Comparison of ENCODE assay signal across 21 cellular contexts in the genomic region with DNA sequence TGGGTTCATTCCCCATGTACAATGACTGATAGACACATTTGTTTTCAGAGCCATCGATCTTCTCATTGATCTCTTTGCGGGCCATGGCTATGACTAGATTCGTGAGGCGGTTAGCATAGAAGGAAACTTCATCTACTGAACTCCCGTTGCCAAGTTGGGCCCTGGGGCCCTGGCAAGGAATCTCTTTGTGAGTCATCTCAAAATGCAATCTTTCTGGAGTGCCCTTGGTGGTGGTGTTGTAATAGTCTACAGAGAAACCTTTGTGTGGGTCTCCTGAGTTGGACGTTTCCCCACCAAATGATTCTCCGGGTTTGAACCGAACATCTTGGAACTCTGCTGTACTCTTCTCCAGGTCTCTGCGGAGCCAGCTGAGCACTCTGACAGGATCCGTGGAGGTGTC. TPM values are rescaled to one million over a fixed set of nuclear protein-coding genes. Genes with fewer than 3 reads are reported as not detected.
DNase-seq lines count a peak whose midpoint lies in the region; ATAC-seq, FAIRE-seq and TF ChIP-seq lines count a peak whose summit lies in the region.
"Had no signal": no experiment of that assay in that cellular context is flagged by ENCODE, and none has a peak within 500 bp of the region (broad histone marks: within the 10 kb centered on the region; RNA-seq: fewer than 3 reads in every experiment).

No MANE protein-coding gene starts in this region.

- no peak for TF ChIP-seq POLR2A in HepG2 (IDR thresholded peaks at IDR 0.05; ENCODE audit: insufficient read depth in 1 of 2, low read depth in 2 of 2, low read length in 2 of 2)

- H3K9me3 ChIP-seq in trophoblast cell (ENCODE audit: insufficient read depth, low read depth, low read length) (no peaks in the 10 kb centered on the region), SJCRH30 (replicated peaks) (no peaks in the 10 kb centered on the region), HepG2 (ENCODE audit: low read length) (no peaks in the 10 kb centered on the region)
- H3K9me3 ChIP-seq: BLaER1 treated with 17β-estradiol and CSF1 and Interleukin-3, amounts not matched to agents 10 nM and 100 nM; HAP-1 had no signal

- H3K27ac ChIP-seq in trophoblast cell (ENCODE audit: low read depth, low read length) (no peak overlapping the region), SJCRH30 (no peak overlapping the region), HepG2 (ENCODE audit: extremely low read length, insufficient read depth, low read length) (no peak overlapping the region)
- H3K27ac ChIP-seq: BLaER1 treated with 17β-estradiol and CSF1 and Interleukin-3, amounts not matched to agents 10 nM and 100 nM had no signal

- no peak overlapping the region for H3K4me2 ChIP-seq in trophoblast cell (ENCODE audit: low read length)
- H3K4me2 ChIP-seq in HepG2 (ENCODE audit: low read depth, low read length), result no peak overlapping the region
- H3K4me2 ChIP-seq: BLaER1 treated with 17β-estradiol and CSF1 and Interleukin-3, amounts not matched to agents 10 nM and 100 nM had no signal

- no peak for FAIRE-seq in HepG2 (lab: Jason Lieb, UNC)
- FAIRE-seq: GM12878, H1 had no signal

- H2AK5ac ChIP-seq in trophoblast cell (ENCODE audit: low read length), result no peak overlapping the region

- H3K4me1 ChIP-seq in trophoblast cell (ENCODE audit: control insufficient read depth in 1 of 2, insufficient read depth in 2 of 2, low read length in 2 of 2) (no peaks in the 10 kb centered on the region), SJCRH30 (no peaks in the 10 kb centered on the region), HepG2 (ENCODE audit: insufficient read depth, low read length) (no peaks in the 10 kb centered on the region)
- H3K4me1 ChIP-seq: BLaER1 treated with 17β-estradiol and CSF1 and Interleukin-3, amounts not matched to agents 10 nM and 100 nM; HAP-1 had no signal

- DNase-seq in HT1080 (ENCODE audit: low read depth) (peak; percentile 40), RPMI7951 (ENCODE audit: low read depth) (peak; percentile 54), endothelial cell (ENCODE audit: low spot score) (no peak), trophoblast cell (peak; percentile 12 to 60), SJCRH30 (no peak), HepG2 (ENCODE audit: low spot score) (no peak), H4 (ENCODE audit: low spot score) (no peak)
- DNase-seq: 8988T; CD8-positive, alpha-beta T cell; COR-L47; DMS 273 treated with DMSO at 0.1 percent for 48 hours; DMS53; DND-41; EL; IMR-90 had no signal

- H3K79me1 ChIP-seq in trophoblast cell (ENCODE audit: low read length), result no peaks in the 10 kb centered on the region

- H3K79me2 ChIP-seq in trophoblast cell (ENCODE audit: control insufficient read depth, insufficient read depth, low read length, poor library complexity) (no peaks in the 10 kb centered on the region), HepG2 (ENCODE audit: insufficient read depth, low read length) (no peaks in the 10 kb centered on the region)

- POLR2A ChIA-PET in HepG2 (lab: Yijun Ruan, JAX), result no interaction called here

- H3K27ac Mint-ChIP-seq in endothelial cell (ENCODE audit: unreplicated experiment), result no peak overlapping the region
- H3K27ac Mint-ChIP-seq: B cell; CD8-positive, alpha-beta T cell had no signal

- H2BK5ac ChIP-seq in trophoblast cell (ENCODE audit: low read depth, low read length, poor library complexity), result no peak overlapping the region

- no peak overlapping the region for H2AFZ ChIP-seq in trophoblast cell (ENCODE audit: insufficient read depth, low read length, poor library complexity)
- no peak overlapping the region for H2AFZ ChIP-seq in HepG2 (ENCODE audit: low read length)

- H4K20me1 ChIP-seq in HepG2 (ENCODE audit: insufficient read depth, low read length), result no peaks in the 10 kb centered on the region
- H4K20me1 ChIP-seq: BLaER1 treated with 17β-estradiol and CSF1 and Interleukin-3, amounts not matched to agents 10 nM and 100 nM had no signal

- peaks cover 9% of the 10 kb centered on the region for H3K36me3 Mint-ChIP-seq in endothelial cell (ENCODE audit: low read depth, unreplicated experiment)
- H3K36me3 Mint-ChIP-seq: CD8-positive, alpha-beta T cell had no signal

- H3K18ac ChIP-seq in trophoblast cell (ENCODE audit: low read length), result no peak overlapping the region

- no peaks in the 10 kb centered on the region for H3K4me1 Mint-ChIP-seq in endothelial cell (ENCODE audit: unreplicated experiment)
- H3K4me1 Mint-ChIP-seq: B cell had no signal

- no peak overlapping the region for H4K12ac ChIP-seq in trophoblast cell (ENCODE audit: low read depth, low read length)

- TF ChIP-seq CTCF in endothelial cell (IDR thresholded peaks at IDR 0.05; ENCODE audit: unreplicated experiment), result no peak
- no peak for TF ChIP-seq CTCF in HepG2 (CRISPR knock-in tag; IDR thresholded peaks at IDR 0.05)

- CTCF ChIA-PET in HepG2 (lab: Yijun Ruan, JAX; ENCODE audit: low intra/inter-chr PET ratio, low total read pairs), result no interaction called here

- no peak for ATAC-seq in HepG2
- ATAC-seq: CD8-positive, alpha-beta T cell; GM12878 had no signal

- TF ChIP-seq EP300 in HepG2 (IDR thresholded peaks at IDR 0.05; ENCODE audit: low read depth in 2 of 2, low read length in 2 of 2) (no peak), HepG2 (CRISPR knock-in tag; IDR thresholded peaks at IDR 0.05; ENCODE audit: borderline replicate concordance) (no peak)

- H4K8ac ChIP-seq in trophoblast cell (ENCODE audit: low read depth, low read length), result no peak overlapping the region

- H2BK120ac ChIP-seq in trophoblast cell (ENCODE audit: insufficient read depth, low read length, poor library complexity), result no peak overlapping the region

- no peaks in the 10 kb centered on the region for H3K36me3 ChIP-seq in trophoblast cell (ENCODE audit: control insufficient read depth in 1 of 2, insufficient read depth in 2 of 2, low read length in 2 of 2)
- H3K36me3 ChIP-seq in SJCRH30, result no peaks in the 10 kb centered on the region
- no peaks in the 10 kb centered on the region for H3K36me3 ChIP-seq in HepG2 (replicated peaks in 1 of 2; ENCODE audit: control insufficient read depth in 1 of 2, insufficient read depth in 2 of 2, low read length in 2 of 2)
- H3K36me3 ChIP-seq: BLaER1 treated with 17β-estradiol and CSF1 and Interleukin-3, amounts not matched to agents 10 nM and 100 nM; HAP-1 had no signal

- WGBS in trophoblast cell (ENCODE audit: extremely low coverage, insufficient coverage, insufficient read length), result no CpG with 5 or more reads among the region's 10 CpGs
- 35% methylated on average over 10 of the region's 10 CpGs for WGBS in HepG2 (ENCODE audit: low lambda C conversion rate)

- H3K9ac ChIP-seq in trophoblast cell (ENCODE audit: low read length) (peak overlapping the region; percentile 10), HepG2 (ENCODE audit: insufficient read depth, low read depth, low read length) (no peak overlapping the region)
- H3K9ac ChIP-seq: BLaER1 treated with 17β-estradiol and CSF1 and Interleukin-3, amounts not matched to agents 10 nM and 100 nM had no signal

- no peak overlapping the region for H3K4me3 ChIP-seq in trophoblast cell (ENCODE audit: low read depth, low read length)
- H3K4me3 ChIP-seq in SJCRH30, result no peak overlapping the region
- H3K4me3 ChIP-seq in HepG2 (replicated peaks in 1 of 3; ENCODE audit: insufficient read depth in 1 of 3, low read depth in 2 of 3, low read length in 3 of 3), result no peak overlapping the region
- H3K4me3 ChIP-seq: BLaER1 treated with 17β-estradiol and CSF1 and Interleukin-3, amounts not matched to agents 10 nM and 100 nM; GM12878; HAP-1 had no signal

- H3K27me3 ChIP-seq in trophoblast cell (ENCODE audit: insufficient read depth, low read length) (no peaks in the 10 kb centered on the region), SJCRH30 (peaks cover 5% of the 10 kb centered on the region; the same call in 1 of the 2 replicates), HepG2 (ENCODE audit: control insufficient read depth in 1 of 2, insufficient read depth in 2 of 2, low read length in 2 of 2) (peaks cover 0 to 16% of the 10 kb centered on the region in 2 experiments; a peak in 2 of 5 replicates)
- H3K27me3 ChIP-seq: BLaER1 treated with 17β-estradiol and CSF1 and Interleukin-3, amounts not matched to agents 10 nM and 100 nM had no signal

- no peak overlapping the region for H3K23ac ChIP-seq in trophoblast cell (ENCODE audit: low read length)

- H3K27me3 Mint-ChIP-seq in endothelial cell (ENCODE audit: unreplicated experiment), result no peaks in the 10 kb centered on the region

- TF ChIP-seq RAD21 in HepG2 (CRISPR knock-in tag; IDR thresholded peaks at IDR 0.05), result no peak

- H2BK12ac ChIP-seq in trophoblast cell (ENCODE audit: low read length), result no peak overlapping the region

- no peak overlapping the region for H4K91ac ChIP-seq in trophoblast cell (ENCODE audit: low read depth, low read length)

- peak overlapping the region; percentile 20 for H3K4me3 Mint-ChIP-seq in endothelial cell (ENCODE audit: unreplicated experiment)
- H3K4me3 Mint-ChIP-seq: B cell; CD8-positive, alpha-beta T cell had no signal

- no peak overlapping the region for H3K4ac ChIP-seq in trophoblast cell (ENCODE audit: low read depth, low read length)

- H3K9me3 Mint-ChIP-seq in endothelial cell (ENCODE audit: unreplicated experiment), result no peaks in the 10 kb centered on the region
- H3K9me3 Mint-ChIP-seq: CD8-positive, alpha-beta T cell had no signal

- in situ Hi-C loops in HepG2 (cut with HindIII; ENCODE audit: extremely low pct_ligation_motif_present, low pct_unique_long_range_greater_than_20kb), result no loop called here

- no TSS peak for BruUV-seq in HepG2 (replicated peaks; lab: Mats Ljungman, UMichigan)

- H3K14ac ChIP-seq in trophoblast cell (ENCODE audit: low read length), result no peak overlapping the region

- intact Hi-C loops in HepG2 (cut with micrococcal nuclease; ENCODE audit: unreplicated experiment), result no loop called here

RNA-seq across cellular contexts. Expression of gene AKAP3, which starts 20.4 kb away (rescaled TPM):
- total RNA-seq in HT1080 (2014; rRNA removed; shearing (Covaris generic)), result 0.40 and 0.56 TPM in 2 replicates
- polyA plus RNA-seq in HT1080 (2015; cell fraction: cytosol; rRNA removed), result 0.72 and 1.4 TPM in 2 replicates
- polyA plus RNA-seq in HT1080 (2015; cell fraction: nucleus; rRNA removed), result 0.39 and 0.82 TPM in 2 replicates
- 0.60 and 2.3 TPM in 2 replicates for total RNA-seq in RPMI7951 (2014; rRNA removed; shearing (Covaris generic))
- total RNA-seq in endothelial cell (ENCODE audit: unreplicated experiment), result 1.8 TPM
- 0.51 and 0.60 TPM in 2 replicates for polyA plus RNA-seq in trophoblast cell (2013)
- total RNA-seq in SJCRH30 (2014; rRNA removed; shearing (Covaris generic)), result 0.65 and 1.1 TPM in 2 replicates
- 0.49 and 0.84 TPM in 2 replicates for total RNA-seq in HepG2 (2016; rRNA removed; fragmentation: Illumina TruSeq; extraction: Trizol)
- total RNA-seq in HepG2 (2016; cell fraction: cytosol; rRNA removed; fragmentation: Illumina TruSeq; extraction: Trizol; ENCODE audit: low read depth), result 0.30 and 1.1 TPM in 2 replicates
- 0.27 and 0.37 TPM in 2 replicates for total RNA-seq in HepG2 (2016; cell fraction: insoluble cytoplasmic fraction; rRNA removed; fragmentation: Illumina TruSeq; extraction: Trizol)
- 0.31 and 1.7 TPM in 2 replicates for total RNA-seq in HepG2 (2016; cell fraction: membrane; rRNA removed; fragmentation: Illumina TruSeq; extraction: Trizol)
- 0.59 and 0.97 TPM in 2 replicates for total RNA-seq in HepG2 (2016; cell fraction: nucleus; rRNA removed; fragmentation: Illumina TruSeq; extraction: Trizol)
- polyA plus RNA-seq in HepG2 (2011; rRNA removed), result 0.09 and 0.22 TPM in 2 replicates
- 0.14 and 0.30 TPM in 2 replicates for polyA plus RNA-seq in HepG2 (2011; cell fraction: cytosol; rRNA removed)
- 0.16 and 0.68 TPM in 2 replicates for polyA plus RNA-seq in HepG2 (2011; cell fraction: nucleus; rRNA removed)
- 0.38 and 0.61 TPM in 2 replicates for polyA plus RNA-seq in HepG2 (2012)
- polyA plus RNA-seq in HepG2 (2016; cell fraction: cytosol; fragmentation: Illumina TruSeq; extraction: Trizol; ENCODE audit: low read depth), result not detected in 2 replicates
- polyA plus RNA-seq in HepG2 (2016; cell fraction: insoluble cytoplasmic fraction; fragmentation: Illumina TruSeq; extraction: Trizol; ENCODE audit: low read depth), result 0.17 and 0.19 TPM in 2 replicates
- 0.15 and 0.50 TPM in 2 replicates for polyA plus RNA-seq in HepG2 (2016; cell fraction: membrane; fragmentation: Illumina TruSeq; extraction: Trizol; ENCODE audit: low read depth)
- polyA plus RNA-seq in HepG2 (2016; cell fraction: nucleus; fragmentation: Illumina TruSeq; extraction: Trizol; ENCODE audit: insufficient read depth, low read depth), result not detected in 2 replicates
- 0.08 and 1.3 TPM in 2 replicates for polyA minus RNA-seq in HepG2 (2011; rRNA and poly(A)+ RNA removed; ENCODE audit: low replicate concordance)
- polyA minus RNA-seq in HepG2 (2011; cell fraction: cytosol; rRNA and poly(A)+ RNA removed), result 0.18 TPM in 1 of 2 replicates, not detected in the other
- 2.1 and 2.3 TPM in 2 replicates for polyA minus RNA-seq in HepG2 (2011; cell fraction: nucleus; rRNA and poly(A)+ RNA removed)
- 1.4 and 1.9 TPM in 2 replicates for total RNA-seq in H4 (2014; rRNA removed; shearing (Covaris generic))
- total RNA-seq: HT-29 had no signal

RNA-seq across cellular contexts. Expression of gene NDUFA9, which starts 20.5 kb away (rescaled TPM):
- 104 and 121 TPM in 2 replicates for total RNA-seq in HT1080 (2014; rRNA removed; shearing (Covaris generic))
- polyA plus RNA-seq in HT1080 (2015; cell fraction: cytosol; rRNA removed), result 66.1 and 91.6 TPM in 2 replicates
- 93.6 and 110 TPM in 2 replicates for polyA plus RNA-seq in HT1080 (2015; cell fraction: nucleus; rRNA removed)
- total RNA-seq in RPMI7951 (2014; rRNA removed; shearing (Covaris generic)), result 59.3 and 83.0 TPM in 2 replicates
- total RNA-seq in endothelial cell (ENCODE audit: unreplicated experiment) (96.7 TPM), HepG2 (2016; rRNA removed; fragmentation: Illumina TruSeq; extraction: Trizol) (143 and 150 TPM in 2 replicates)
- 56.0 and 56.2 TPM in 2 replicates for polyA plus RNA-seq in trophoblast cell (2013)
- total RNA-seq in SJCRH30 (2014; rRNA removed; shearing (Covaris generic)), result 103 and 125 TPM in 2 replicates
- total RNA-seq in HepG2 (2016; cell fraction: cytosol; rRNA removed; fragmentation: Illumina TruSeq; extraction: Trizol; ENCODE audit: low read depth), result 27.8 and 35.4 TPM in 2 replicates
- total RNA-seq in HepG2 (2016; cell fraction: insoluble cytoplasmic fraction; rRNA removed; fragmentation: Illumina TruSeq; extraction: Trizol), result 149 and 153 TPM in 2 replicates
- 41.9 and 47.6 TPM in 2 replicates for total RNA-seq in HepG2 (2016; cell fraction: membrane; rRNA removed; fragmentation: Illumina TruSeq; extraction: Trizol)
- 109 and 116 TPM in 2 replicates for total RNA-seq in HepG2 (2016; cell fraction: nucleus; rRNA removed; fragmentation: Illumina TruSeq; extraction: Trizol)
- 68.0 and 70.7 TPM in 2 replicates for polyA plus RNA-seq in HepG2 (2011; rRNA removed)
- 39.6 and 92.8 TPM in 2 replicates for polyA plus RNA-seq in HepG2 (2011; cell fraction: cytosol; rRNA removed)
- 24.3 and 29.9 TPM in 2 replicates for polyA plus RNA-seq in HepG2 (2011; cell fraction: nucleus; rRNA removed)
- 90.7 and 91.2 TPM in 2 replicates for polyA plus RNA-seq in HepG2 (2012)
- 30.7 and 33.6 TPM in 2 replicates for polyA plus RNA-seq in HepG2 (2016; cell fraction: cytosol; fragmentation: Illumina TruSeq; extraction: Trizol; ENCODE audit: low read depth)
- polyA plus RNA-seq in HepG2 (2016; cell fraction: insoluble cytoplasmic fraction; fragmentation: Illumina TruSeq; extraction: Trizol; ENCODE audit: low read depth), result 85.5 and 94.2 TPM in 2 replicates
- 24.3 and 28.0 TPM in 2 replicates for polyA plus RNA-seq in HepG2 (2016; cell fraction: membrane; fragmentation: Illumina TruSeq; extraction: Trizol; ENCODE audit: low read depth)
- polyA plus RNA-seq in HepG2 (2016; cell fraction: nucleus; fragmentation: Illumina TruSeq; extraction: Trizol; ENCODE audit: insufficient read depth, low read depth), result 107 and 111 TPM in 2 replicates
- 393 and 599 TPM in 2 replicates for polyA minus RNA-seq in HepG2 (2011; rRNA and poly(A)+ RNA removed; ENCODE audit: low replicate concordance)
- polyA minus RNA-seq in HepG2 (2011; cell fraction: cytosol; rRNA and poly(A)+ RNA removed), result 70.5 and 80.5 TPM in 2 replicates
- polyA minus RNA-seq in HepG2 (2011; cell fraction: nucleus; rRNA and poly(A)+ RNA removed), result 53.8 and 55.3 TPM in 2 replicates
- 169 and 181 TPM in 2 replicates for total RNA-seq in H4 (2014; rRNA removed; shearing (Covaris generic))

Comparison
In these comparisons a context has a peak if more than half of its experiments do, and no peak if none do; other contexts are left out.
1. DNase-seq: peak in HT1080 (single experiment), RPMI7951 (single experiment) and trophoblast cell (2 of 2); none in endothelial cell (single experiment), SJCRH30 (0 of 2), HepG2 (single experiment) and H4 (single experiment).